In the genomic region with DNA sequence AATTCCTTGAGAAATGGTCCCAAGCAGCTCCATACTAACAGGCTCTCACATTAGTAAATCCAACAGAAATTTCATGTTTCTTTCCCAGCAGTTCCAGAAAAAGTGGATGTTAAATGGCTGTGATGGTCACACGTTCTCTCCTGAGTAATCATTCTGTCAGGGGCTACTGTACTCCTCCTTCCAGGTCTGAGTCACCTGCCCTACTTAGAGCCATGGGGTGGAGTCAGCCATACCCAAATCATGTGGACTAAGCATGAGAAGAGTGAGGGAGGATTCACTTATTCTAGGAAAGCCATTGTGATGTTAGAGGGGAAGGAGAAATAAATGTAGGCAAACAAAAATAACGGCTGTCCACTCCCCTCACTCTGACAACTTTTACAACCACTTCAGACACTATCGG, we compare ENCODE assay signal across 1 cellular context.
TF ChIP-seq lines count a peak whose summit lies in the region.

No MANE protein-coding gene starts in this region.

TF ChIP-seq in HCT116, 20 proteins besides CTCF, POLR2A, EP300 and RAD21:
- TF ChIP-seq CBX3 (IDR thresholded peaks at IDR 0.05; ENCODE audit: low read depth) (no peak), SP1 (IDR thresholded peaks at IDR 0.05; ENCODE audit: low read depth) (no peak), ELF1 (IDR thresholded peaks at IDR 0.05; ENCODE audit: borderline replicate concordance, low read depth) (no peak), SRF (IDR thresholded peaks at IDR 0.05; ENCODE audit: low read depth) (no peak), EZH2 (IDR thresholded peaks at IDR 0.05) (no peak), EGR1 (IDR thresholded peaks at IDR 0.05; ENCODE audit: low read depth) (no peak), FOSL1 (IDR thresholded peaks at IDR 0.05; ENCODE audit: low read depth) (no peak), ZFX (IDR thresholded peaks at IDR 0.05) (no peak)
- TF ChIP-seq, protein P1, sequence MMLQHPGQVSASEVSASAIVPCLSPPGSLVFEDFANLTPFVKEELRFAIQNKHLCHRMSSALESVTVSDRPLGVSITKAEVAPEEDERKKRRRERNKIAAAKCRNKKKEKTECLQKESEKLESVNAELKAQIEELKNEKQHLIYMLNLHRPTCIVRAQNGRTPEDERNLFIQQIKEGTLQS (IDR thresholded peaks at IDR 0.05) = no peak
